ENCODE assay signal across 6 cellular contexts in the genomic region with DNA sequence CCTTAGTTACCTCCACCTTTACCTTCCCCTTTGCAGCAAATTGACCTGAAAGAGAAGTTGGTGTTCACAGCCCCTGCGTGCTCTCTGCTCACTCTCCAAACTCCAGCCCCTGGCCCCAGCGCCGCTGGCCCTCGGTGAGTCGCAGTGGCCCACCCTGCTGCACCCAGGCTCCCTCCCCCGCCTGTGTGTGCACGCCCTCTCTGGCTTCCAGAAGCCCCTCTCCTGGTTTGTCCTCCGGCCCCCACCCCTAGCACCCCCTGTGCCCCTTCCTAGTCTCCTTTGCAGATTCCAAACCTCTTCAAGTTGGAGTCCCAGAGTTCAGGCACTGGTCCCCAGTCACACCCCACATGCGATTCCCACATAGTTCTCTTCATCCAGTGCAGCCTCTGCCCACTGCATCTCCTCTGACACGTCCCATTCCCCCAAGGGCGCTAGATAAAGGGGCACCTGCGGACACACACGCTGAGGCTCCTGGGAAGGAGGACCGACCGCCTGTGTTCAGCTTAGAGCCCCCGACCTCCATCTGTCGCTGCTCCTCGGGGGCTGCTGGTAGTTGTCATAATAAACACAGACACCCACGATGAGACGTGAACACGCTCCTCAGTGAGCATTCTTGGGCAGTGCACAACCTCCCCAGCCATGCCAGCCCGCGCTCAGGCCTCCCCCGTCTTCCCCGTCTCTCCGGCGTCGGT. TPM values are rescaled to one million over a fixed set of nuclear protein-coding genes. Genes with fewer than 3 reads are reported as not detected.
DNase-seq lines count a peak whose midpoint lies in the region; ATAC-seq and TF ChIP-seq lines count a peak whose summit lies in the region.

No MANE protein-coding gene starts in this region.

- no peak overlapping the region for H3K27ac ChIP-seq in CD4-positive, CD25-positive, alpha-beta regulatory T cell (ENCODE audit: insufficient read depth, low read length, poor library complexity, severe bottlenecking)

- no peaks in the 10 kb centered on the region for H3K9me3 ChIP-seq in CD4-positive, CD25-positive, alpha-beta regulatory T cell (ENCODE audit: control insufficient read depth in 2 of 2, low read length in 2 of 2)

- H3K27me3 Mint-ChIP-seq in CD4-positive, CD25-positive, alpha-beta regulatory T cell, result peaks cover 5% of the 10 kb centered on the region

- no peak for ATAC-seq in CD4-positive, CD25-positive, alpha-beta regulatory T cell (ENCODE audit: low read depth in 2 of 2)
- ATAC-seq in SK-N-SH treated with all-trans-retinoic acid at 6 μM for 48 hours, result peak; percentile 6
- ATAC-seq in left lobe of liver, result peak; percentile 0
- no peak for ATAC-seq in HG03139 (IDR thresholded peaks at IDR 0.05; ENCODE audit: unreplicated experiment)
- ATAC-seq in GM21737 (IDR thresholded peaks at IDR 0.05; ENCODE audit: unreplicated experiment), result no peak
- ATAC-seq in GM21786 (IDR thresholded peaks at IDR 0.05; ENCODE audit: unreplicated experiment), result no peak

- peaks cover 45% of the 10 kb centered on the region for H3K4me1 ChIP-seq in CD4-positive, CD25-positive, alpha-beta regulatory T cell (ENCODE audit: control insufficient read depth, insufficient read depth, low read length, poor library complexity, severe bottlenecking)

- peak overlapping the region; percentile 44 for H3K4me3 ChIP-seq in CD4-positive, CD25-positive, alpha-beta regulatory T cell (ENCODE audit: low read depth, low read length)

- H3K36me3 ChIP-seq in CD4-positive, CD25-positive, alpha-beta regulatory T cell (ENCODE audit: control insufficient read depth, insufficient read depth, low read length), result no peaks in the 10 kb centered on the region

- peak overlapping the region; percentile 91 to 93 (median 92) for H3K4me3 Mint-ChIP-seq in CD4-positive, CD25-positive, alpha-beta regulatory T cell

- peaks cover 4 to 51% (median 18%) of the 10 kb centered on the region in 4 donors for H3K4me1 Mint-ChIP-seq in CD4-positive, CD25-positive, alpha-beta regulatory T cell

- no peaks in the 10 kb centered on the region for H3K27me3 ChIP-seq in CD4-positive, CD25-positive, alpha-beta regulatory T cell (ENCODE audit: control insufficient read depth, insufficient read depth, low read length)

- no peaks in the 10 kb centered on the region for H3K36me3 Mint-ChIP-seq in CD4-positive, CD25-positive, alpha-beta regulatory T cell

- peak overlapping the region; percentile 76 to 89 (median 88) for H3K27ac Mint-ChIP-seq in CD4-positive, CD25-positive, alpha-beta regulatory T cell

- peaks cover 0 to 1% (median 0%) of the 10 kb centered on the region in 7 donors for H3K9me3 Mint-ChIP-seq in CD4-positive, CD25-positive, alpha-beta regulatory T cell

- peak in 1 of 3 donors; percentile 28 for DNase-seq in CD4-positive, CD25-positive, alpha-beta regulatory T cell
- no peak for DNase-seq in left lobe of liver (ENCODE audit: low spot score)

TF ChIP-seq in SK-N-SH treated with all-trans-retinoic acid at 6 μM for 48 hours, 23 proteins besides CTCF, POLR2A, EP300 and RAD21 (continues in another document):
- TF ChIP-seq PPARA (CRISPR knock-in tag; IDR thresholded peaks at IDR 0.05; ENCODE audit: borderline replicate concordance), result no peak
- no peak for TF ChIP-seq GLIS3 (CRISPR knock-in tag; IDR thresholded peaks at IDR 0.05)
- no peak for TF ChIP-seq TSHZ2 (CRISPR knock-in tag; IDR thresholded peaks at IDR 0.05)
- no peak for TF ChIP-seq ARNTL (CRISPR knock-in tag; IDR thresholded peaks at IDR 0.05; ENCODE audit: borderline replicate concordance, low read depth)
- TF ChIP-seq ZFP3 (CRISPR knock-in tag; IDR thresholded peaks at IDR 0.05), result no peak
- TF ChIP-seq CSDC2 (CRISPR knock-in tag; IDR thresholded peaks at IDR 0.05), result no peak
- TF ChIP-seq, protein P1, sequence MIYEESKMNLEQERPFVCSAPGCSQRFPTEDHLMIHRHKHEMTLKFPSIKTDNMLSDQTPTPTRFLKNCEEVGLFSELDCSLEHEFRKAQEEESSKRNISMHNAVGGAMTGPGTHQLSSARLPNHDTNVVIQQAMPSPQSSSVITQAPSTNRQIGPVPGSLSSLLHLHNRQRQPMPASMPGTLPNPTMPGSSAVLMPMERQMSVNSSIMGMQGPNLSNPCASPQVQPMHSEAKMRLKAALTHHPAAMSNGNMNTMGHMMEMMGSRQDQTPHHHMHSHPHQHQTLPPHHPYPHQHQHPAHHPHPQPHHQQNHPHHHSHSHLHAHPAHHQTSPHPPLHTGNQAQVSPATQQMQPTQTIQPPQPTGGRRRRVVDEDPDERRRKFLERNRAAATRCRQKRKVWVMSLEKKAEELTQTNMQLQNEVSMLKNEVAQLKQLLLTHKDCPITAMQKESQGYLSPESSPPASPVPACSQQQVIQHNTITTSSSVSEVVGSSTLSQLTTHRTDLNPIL (CRISPR knock-in tag; IDR thresholded peaks at IDR 0.05; ENCODE audit: low read depth), result no peak
- no peak for TF ChIP-seq ZFP30 (CRISPR knock-in tag; IDR thresholded peaks at IDR 0.05)
- no peak for TF ChIP-seq ZNF8 (CRISPR knock-in tag; IDR thresholded peaks at IDR 0.05)
- no peak for TF ChIP-seq BACH2 (CRISPR knock-in tag; IDR thresholded peaks at IDR 0.05; ENCODE audit: borderline replicate concordance)
- no peak for TF ChIP-seq ESRRG (CRISPR knock-in tag; IDR thresholded peaks at IDR 0.05)
- TF ChIP-seq, protein P2, sequence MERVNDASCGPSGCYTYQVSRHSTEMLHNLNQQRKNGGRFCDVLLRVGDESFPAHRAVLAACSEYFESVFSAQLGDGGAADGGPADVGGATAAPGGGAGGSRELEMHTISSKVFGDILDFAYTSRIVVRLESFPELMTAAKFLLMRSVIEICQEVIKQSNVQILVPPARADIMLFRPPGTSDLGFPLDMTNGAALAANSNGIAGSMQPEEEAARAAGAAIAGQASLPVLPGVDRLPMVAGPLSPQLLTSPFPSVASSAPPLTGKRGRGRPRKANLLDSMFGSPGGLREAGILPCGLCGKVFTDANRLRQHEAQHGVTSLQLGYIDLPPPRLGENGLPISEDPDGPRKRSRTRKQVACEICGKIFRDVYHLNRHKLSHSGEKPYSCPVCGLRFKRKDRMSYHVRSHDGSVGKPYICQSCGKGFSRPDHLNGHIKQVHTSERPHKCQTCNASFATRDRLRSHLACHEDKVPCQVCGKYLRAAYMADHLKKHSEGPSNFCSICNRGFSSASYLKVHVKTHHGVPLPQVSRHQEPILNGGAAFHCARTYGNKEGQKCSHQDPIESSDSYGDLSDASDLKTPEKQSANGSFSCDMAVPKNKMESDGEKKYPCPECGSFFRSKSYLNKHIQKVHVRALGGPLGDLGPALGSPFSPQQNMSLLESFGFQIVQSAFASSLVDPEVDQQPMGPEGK (CRISPR knock-in tag; IDR thresholded peaks at IDR 0.05; ENCODE audit: borderline replicate concordance), result no peak
- no peak for TF ChIP-seq CSRNP3 (CRISPR knock-in tag; IDR thresholded peaks at IDR 0.05)
- no peak for TF ChIP-seq OSR1 (CRISPR knock-in tag; IDR thresholded peaks at IDR 0.05)
- TF ChIP-seq TCF4 (CRISPR knock-in tag; IDR thresholded peaks at IDR 0.05; ENCODE audit: borderline replicate concordance), result no peak

RNA-seq across cellular contexts. Expression of gene PHRF1, which starts 1.5 kb away (rescaled TPM):
- total RNA-seq in CD4-positive, CD25-positive, alpha-beta regulatory T cell, result 43.8 TPM
- 1 to 10 TPM; 3.8 to 6.0 (median 5.0) TPM for polyA plus RNA-seq in CD4-positive, CD25-positive, alpha-beta regulatory T cell
- total RNA-seq in left lobe of liver, result 25.4 TPM

RNA-seq across cellular contexts. Expression of gene RASSF7, which starts 14.0 kb away (rescaled TPM):
- 27.2 TPM for total RNA-seq in CD4-positive, CD25-positive, alpha-beta regulatory T cell
- polyA plus RNA-seq in CD4-positive, CD25-positive, alpha-beta regulatory T cell, result 10 to 100 TPM; 23.9 to 34.2 (median 31.8) TPM
- 36.6 TPM for total RNA-seq in left lobe of liver

RNA-seq across cellular contexts. Expression of gene LMNTD2, which starts 14.2 kb away (rescaled TPM):
- total RNA-seq in CD4-positive, CD25-positive, alpha-beta regulatory T cell, result 5.1 TPM
- polyA plus RNA-seq in CD4-positive, CD25-positive, alpha-beta regulatory T cell, result 1 to 10 TPM in 2 of 4 donors, under 1 TPM in 2; 0.79 to 1.4 (median 1.0) TPM
- 13.4 TPM for total RNA-seq in left lobe of liver

RNA-seq across cellular contexts. Expression of gene LRRC56, which starts 37.5 kb away (rescaled TPM):
- 5.8 TPM for total RNA-seq in CD4-positive, CD25-positive, alpha-beta regulatory T cell
- 1 to 10 TPM in 2 of 4 donors, under 1 TPM in 2; 0.89 to 3.1 (median 1.8) TPM for polyA plus RNA-seq in CD4-positive, CD25-positive, alpha-beta regulatory T cell
- 0.93 TPM for total RNA-seq in left lobe of liver

RNA-seq across cellular contexts. Expression of gene HRAS, which starts 39.4 kb away (rescaled TPM):
- total RNA-seq in CD4-positive, CD25-positive, alpha-beta regulatory T cell, result 35.0 TPM
- 10 to 100 TPM; 15.9 to 35.2 (median 21.1) TPM for polyA plus RNA-seq in CD4-positive, CD25-positive, alpha-beta regulatory T cell
- total RNA-seq in left lobe of liver, result 12.9 TPM

Comparison
In these comparisons a context has a peak if more than half of its experiments do, and no peak if none do; other contexts are left out.
1. ATAC-seq: peak in SK-N-SH treated with all-trans-retinoic acid at 6 μM for 48 hours (single experiment) and left lobe of liver (single experiment); none in CD4-positive, CD25-positive, alpha-beta regulatory T cell (0 of 2), HG03139 (single experiment), GM21737 (single experiment) and GM21786 (single experiment).